In genomic region chr7:99326408-99326782, GRCh38 we compare ENCODE assay signal across 8 cellular contexts. TPM values are rescaled to one million over a fixed set of nuclear protein-coding genes. Genes with fewer than 3 reads are reported as not detected.
A peak's percentile ranks its signal among the peaks of the same experiment; 100 is the strongest.
DNase-seq lines count a peak whose midpoint lies in the region; ATAC-seq lines count a peak whose summit lies in the region.

No MANE protein-coding gene starts in this region.

- H2AK5ac ChIP-seq in neuronal stem cell (ENCODE audit: low read depth, low read length): no peak overlapping the region

- DNase-seq in CD4-positive, alpha-beta memory T cell: no peak
- DNase-seq in NAMALWA (ENCODE audit: low spot score) (peak; percentile 27), neuronal stem cell (ENCODE audit: low spot score) (no peak), COR-L47 (lab: John Stamatoyannopoulos, UW) (no peak), NCI-H1436 (lab: John Stamatoyannopoulos, UW) (no peak)
- no peak for DNase-seq in effector memory CD8-positive, alpha-beta T cell
- DNase-seq in effector CD4-positive, alpha-beta T cell: no peak

- no peak overlapping the region for H3K14ac ChIP-seq in neuronal stem cell (ENCODE audit: low read length)

- peaks cover 0 to 2% (median 0%) of the 10 kb centered on the region in 8 donors for H3K9me3 Mint-ChIP-seq in CD4-positive, alpha-beta memory T cell
- no peaks in the 10 kb centered on the region for H3K9me3 Mint-ChIP-seq in effector memory CD8-positive, alpha-beta T cell

- no peak for ATAC-seq in effector memory CD8-positive, alpha-beta T cell (replicated peaks)
- no peak for ATAC-seq in GM21515 (IDR thresholded peaks at IDR 0.05; ENCODE audit: unreplicated experiment)

- H3K27ac ChIP-seq in CD4-positive, alpha-beta memory T cell (ENCODE audit: low read depth, low read length): peak overlapping the region; percentile 96
- H3K27ac ChIP-seq in neuronal stem cell (replicated peaks; ENCODE audit: low read length): no peak overlapping the region

- H3K4me2 ChIP-seq in neuronal stem cell (ENCODE audit: insufficient read depth, low read length, poor library complexity, severe bottlenecking): peak overlapping the region; percentile 87

- H3K4ac ChIP-seq in neuronal stem cell (ENCODE audit: low read length): no peak overlapping the region

- peak overlapping the region; percentile 90 for H2AFZ ChIP-seq in neuronal stem cell (ENCODE audit: low read length)

- H3K4me1 Mint-ChIP-seq in CD4-positive, alpha-beta memory T cell: peaks cover 30 to 50% (median 38%) of the 10 kb centered on the region in 4 donors
- H3K4me1 Mint-ChIP-seq in effector memory CD8-positive, alpha-beta T cell (ENCODE audit: low read depth in 2 of 2): peaks cover 29 to 45% of the 10 kb centered on the region in 2 donors

- no peak overlapping the region for H3K18ac ChIP-seq in neuronal stem cell (ENCODE audit: low read length)

- H4K91ac ChIP-seq in neuronal stem cell (ENCODE audit: low read depth, low read length, poor library complexity): no peak overlapping the region

- H3K9me3 ChIP-seq in CD4-positive, alpha-beta memory T cell (ENCODE audit: control insufficient read depth in 1 of 2, low read length in 2 of 2): no peaks in the 10 kb centered on the region
- H3K9me3 ChIP-seq in neuronal stem cell (replicated peaks in 1 of 2; ENCODE audit: control insufficient read depth in 2 of 2, insufficient read depth in 1 of 2, low read depth in 1 of 2, low read length in 2 of 2): no peaks in the 10 kb centered on the region

- peak overlapping the region; percentile 36 to 99 for H3K4me3 ChIP-seq in CD4-positive, alpha-beta memory T cell (ENCODE audit: low read length in 2 of 2)
- H3K4me3 ChIP-seq in neuronal stem cell (ENCODE audit: low read length in 2 of 2): peak overlapping the region; percentile 84 to 89

- H4K8ac ChIP-seq in neuronal stem cell (ENCODE audit: low read depth, low read length): no peak overlapping the region

- peak overlapping the region; percentile 86 to 95 (median 90) for H3K4me3 Mint-ChIP-seq in CD4-positive, alpha-beta memory T cell
- H3K4me3 Mint-ChIP-seq in effector memory CD8-positive, alpha-beta T cell: peak overlapping the region; percentile 81 to 92

- H2BK12ac ChIP-seq in neuronal stem cell (ENCODE audit: low read length): no peak overlapping the region

- no peak overlapping the region for H2BK120ac ChIP-seq in neuronal stem cell (ENCODE audit: low read depth, low read length)

- peaks cover 4% of the 10 kb centered on the region for H3K79me1 ChIP-seq in neuronal stem cell (ENCODE audit: low read depth, low read length)

- POLR2A ChIA-PET in CD4-positive, alpha-beta memory T cell (lab: Charles Lee; ENCODE audit: partially characterized antibody): interaction anchor here (1.3 to 2.4 kb wide), 6 partner anchors 12 to 447 kb away, joined by 3 to 15 read pairs (median 4); partner anchors contain the start of genes BUD31 and PDAP1

- no peak overlapping the region for H2BK15ac ChIP-seq in neuronal stem cell (ENCODE audit: low read length)

- peak overlapping the region; percentile 62 for H2BK5ac ChIP-seq in neuronal stem cell (ENCODE audit: low read length)

- no peak overlapping the region for H3K23ac ChIP-seq in neuronal stem cell (ENCODE audit: low read depth, low read length, poor library complexity)

- peak overlapping the region; percentile 89 to 97 (median 94) for H3K27ac Mint-ChIP-seq in CD4-positive, alpha-beta memory T cell
- peak overlapping the region; percentile 93 to 97 for H3K27ac Mint-ChIP-seq in effector memory CD8-positive, alpha-beta T cell

- H3K27me3 ChIP-seq in CD4-positive, alpha-beta memory T cell (ENCODE audit: insufficient read depth, low read length): no peaks in the 10 kb centered on the region
- H3K27me3 ChIP-seq in neuronal stem cell (ENCODE audit: control insufficient read depth in 3 of 3, insufficient read depth in 3 of 3, low read depth in 1 of 3, low read length in 3 of 3): no peaks in the 10 kb centered on the region

- WGBS in neuronal stem cell (ENCODE audit: extremely low coverage in 2 of 2, insufficient read length in 2 of 2, insufficient replicate concordance in 1 of 2), 2 donors: no CpG with 5 or more reads among the region's 10 CpGs

- no peaks in the 10 kb centered on the region for H3K27me3 Mint-ChIP-seq in CD4-positive, alpha-beta memory T cell
- no peaks in the 10 kb centered on the region for H3K27me3 Mint-ChIP-seq in effector memory CD8-positive, alpha-beta T cell

- H3K36me3 Mint-ChIP-seq in CD4-positive, alpha-beta memory T cell: peaks cover 0 to 15% of the 10 kb centered on the region in 2 donors
- peaks cover 24% of the 10 kb centered on the region for H3K36me3 Mint-ChIP-seq in effector memory CD8-positive, alpha-beta T cell (ENCODE audit: insufficient read depth)

- CTCF ChIA-PET in CD4-positive, alpha-beta memory T cell (lab: Charles Lee; ENCODE audit: partially characterized antibody): interaction anchor here (0.6 to 4.0 kb wide), 3 partner anchors 14 to 174 kb away, joined by 3 to 40 read pairs (median 4); partner anchors contain the start of gene ZNF394

- H3K4me1 ChIP-seq in CD4-positive, alpha-beta memory T cell (ENCODE audit: insufficient read depth, low read length): peaks cover 51% of the 10 kb centered on the region
- H3K4me1 ChIP-seq in neuronal stem cell (ENCODE audit: control insufficient read depth in 2 of 2, insufficient read depth in 1 of 2, low read depth in 1 of 2, low read length in 2 of 2): peaks cover 2 to 4% of the 10 kb centered on the region in 2 donors

- H3K36me3 ChIP-seq in CD4-positive, alpha-beta memory T cell (ENCODE audit: insufficient read depth, low read length): no peaks in the 10 kb centered on the region
- peaks cover 2 to 22% of the 10 kb centered on the region in 2 donors for H3K36me3 ChIP-seq in neuronal stem cell (replicated peaks in 1 of 2; ENCODE audit: control insufficient read depth in 2 of 2, insufficient read depth in 2 of 2, low read length in 2 of 2)

- intact Hi-C loops in CD4-positive, alpha-beta memory T cell (cut with micrococcal nuclease): loop anchor here (5.0 kb wide), 1 partner anchor 184 kb away; the partner anchor contains the start of gene SMURF1

- peak overlapping the region; percentile 82 for H3K9ac ChIP-seq in neuronal stem cell (ENCODE audit: low read depth, low read length, poor library complexity)

RNA-seq across cellular contexts. Expression of gene ARPC1A, which starts 0.7 kb away (rescaled TPM):
- 10 to 100 TPM; 46.2 to 51.5 TPM for total RNA-seq in CD4-positive, alpha-beta memory T cell
- polyA plus RNA-seq in CD4-positive, alpha-beta memory T cell: 10 to 100 TPM; 49.1 to 64.2 TPM
- 238 TPM for polyA plus RNA-seq in neuronal stem cell (2013, experiment 1 of 2)
- 242 TPM for polyA plus RNA-seq in neuronal stem cell (2013, experiment 2 of 2)

RNA-seq across cellular contexts. Expression of gene ARPC1B, which starts 48.1 kb away (rescaled TPM):
- 100 to 1,000 TPM; 188 to 191 TPM for total RNA-seq in CD4-positive, alpha-beta memory T cell
- 100 to 1,000 TPM; 862 to 906 TPM for polyA plus RNA-seq in CD4-positive, alpha-beta memory T cell
- polyA plus RNA-seq in neuronal stem cell (2013, experiment 1 of 2): 33.4 TPM
- polyA plus RNA-seq in neuronal stem cell (2013, experiment 2 of 2): 32.0 TPM

RNA-seq across cellular contexts. Expression of gene MYH16, which starts 53.8 kb away (rescaled TPM):
- not detected for total RNA-seq in CD4-positive, alpha-beta memory T cell
- polyA plus RNA-seq in CD4-positive, alpha-beta memory T cell: not detected
- polyA plus RNA-seq in neuronal stem cell (2013, experiment 1 of 2): not detected
- polyA plus RNA-seq in neuronal stem cell (2013, experiment 2 of 2): not detected
